ENCODE assay signal across 10 cellular contexts in genomic region chr7:16933296-16934248, GRCh38. TPM values are rescaled to one million over a fixed set of nuclear protein-coding genes. Genes with fewer than 3 reads are reported as not detected.
DNase-seq lines count a peak whose midpoint lies in the region; ATAC-seq lines count a peak whose summit lies in the region.
"Had no signal": no experiment of that assay in that cellular context is flagged by ENCODE, and none has a peak within 500 bp of the region (broad histone marks: within the 10 kb centered on the region; RNA-seq: fewer than 3 reads in every experiment).

No MANE protein-coding gene starts in this region.

- no peaks in the 10 kb centered on the region for H3K27me3 Mint-ChIP-seq in activated naive CD4-positive, alpha-beta T cell treated with anti-CD3 and anti-CD28 coated beads, Interleukin-2, amount 10 ng/mL, durations not matched to agents 7 days and 5 days
- H3K27me3 Mint-ChIP-seq in dendritic cell treated with granulocyte-macrophage colony-stimulating factor and Interleukin-4, amounts not matched to agents 40 ng/mL and 50 ng/mL, for 4 days = no peaks in the 10 kb centered on the region

- peak overlapping the region; percentile 20 for H3K27ac Mint-ChIP-seq in activated naive CD4-positive, alpha-beta T cell treated with anti-CD3 and anti-CD28 coated beads, Interleukin-2, amount 10 ng/mL, durations not matched to agents 7 days and 5 days
- peak overlapping the region; percentile 75 for H3K27ac Mint-ChIP-seq in dendritic cell treated with granulocyte-macrophage colony-stimulating factor and Interleukin-4, amounts not matched to agents 40 ng/mL and 50 ng/mL, for 4 days

- H3K9me3 Mint-ChIP-seq in activated naive CD4-positive, alpha-beta T cell treated with anti-CD3 and anti-CD28 coated beads, Interleukin-2, amount 10 ng/mL, durations not matched to agents 7 days and 5 days = peaks cover 2% of the 10 kb centered on the region
- H3K9me3 Mint-ChIP-seq in dendritic cell treated with granulocyte-macrophage colony-stimulating factor and Interleukin-4, amounts not matched to agents 40 ng/mL and 50 ng/mL, for 4 days = no peaks in the 10 kb centered on the region

- peaks cover 10% of the 10 kb centered on the region for H3K36me3 Mint-ChIP-seq in activated naive CD4-positive, alpha-beta T cell treated with anti-CD3 and anti-CD28 coated beads, Interleukin-2, amount 10 ng/mL, durations not matched to agents 7 days and 5 days
- H3K36me3 Mint-ChIP-seq in dendritic cell treated with granulocyte-macrophage colony-stimulating factor and Interleukin-4, amounts not matched to agents 40 ng/mL and 50 ng/mL, for 4 days (ENCODE audit: low read depth) = no peaks in the 10 kb centered on the region

- DNase-seq in activated naive CD4-positive, alpha-beta T cell treated with anti-CD3 and anti-CD28 coated beads, Interleukin-2, amount 10 ng/mL, durations not matched to agents 7 days and 5 days = peak; percentile 44
- DNase-seq in activated naive CD4-positive, alpha-beta T cell treated with Interleukin-2 at 50 U/mL for 16 hours = no peak
- peak; percentile 96 for DNase-seq in NOMO-1 treated with DMSO at 0.1 percent for 48 hours (lab: John Stamatoyannopoulos, UW; ENCODE audit: unreplicated experiment)
- peak; percentile 30 for DNase-seq in stimulated activated naive CD8-positive, alpha-beta T cell treated with anti-CD3 and anti-CD28 coated beads, Interleukin-15, Interleukin-2, amounts not matched to agents 100 U/mL and 50 U/mL, for 24 hours
- DNase-seq in posterior vena cava (ENCODE audit: low spot score) = no peak
- no peak for DNase-seq in NCI-H128 (lab: John Stamatoyannopoulos, UW; ENCODE audit: unreplicated experiment)
- DNase-seq: colonic mucosa, NCI-H1436 treated with DMSO at 0.1 percent for 48 hours had no signal

- peaks cover 65% of the 10 kb centered on the region for H3K4me1 Mint-ChIP-seq in activated naive CD4-positive, alpha-beta T cell treated with anti-CD3 and anti-CD28 coated beads, Interleukin-2, amount 10 ng/mL, durations not matched to agents 7 days and 5 days
- peaks cover 62% of the 10 kb centered on the region for H3K4me1 Mint-ChIP-seq in dendritic cell treated with granulocyte-macrophage colony-stimulating factor and Interleukin-4, amounts not matched to agents 40 ng/mL and 50 ng/mL, for 4 days (ENCODE audit: low read depth)

- CTCF ChIA-PET in activated naive CD4-positive, alpha-beta T cell treated with anti-CD3 and anti-CD28 coated beads, Interleukin-2, amount 10 ng/mL, durations not matched to agents 7 days and 5 days (lab: Charles Lee) = interaction anchor here (1.0 to 1.2 kb wide), 2 partner anchors 8 to 748 kb away, joined by 3 read pairs; no protein-coding TSS in a partner anchor

- peak overlapping the region; percentile 35 for H3K4me3 Mint-ChIP-seq in activated naive CD4-positive, alpha-beta T cell treated with anti-CD3 and anti-CD28 coated beads, Interleukin-2, amount 10 ng/mL, durations not matched to agents 7 days and 5 days
- H3K4me3 Mint-ChIP-seq in dendritic cell treated with granulocyte-macrophage colony-stimulating factor and Interleukin-4, amounts not matched to agents 40 ng/mL and 50 ng/mL, for 4 days = peak overlapping the region; percentile 22

- intact Hi-C loops in dendritic cell treated with granulocyte-macrophage colony-stimulating factor and Interleukin-4, amounts not matched to agents 40 ng/mL and 50 ng/mL, for 4 days (cut with micrococcal nuclease) = loop anchor here (5.0 kb wide), 1 partner anchor 374 kb away; no protein-coding TSS in a partner anchor
- intact Hi-C loops in posterior vena cava (cut with DNase I) = no loop called here

- ATAC-seq in stimulated activated naive CD8-positive, alpha-beta T cell treated with anti-CD3 and anti-CD28 coated beads, Interleukin-15, Interleukin-2, amounts not matched to agents 100 U/mL and 50 U/mL, for 24 hours = peak; percentile 63
- ATAC-seq in GM18907 (IDR thresholded peaks at IDR 0.05; ENCODE audit: unreplicated experiment) = no peak

RNA-seq across cellular contexts. Expression of gene AGR3, which starts 51.8 kb away (rescaled TPM):
- total RNA-seq in posterior vena cava = not detected

Comparison
In these comparisons a context has a peak if more than half of its experiments do, and no peak if none do; other contexts are left out.
1. DNase-seq: peak in activated naive CD4-positive, alpha-beta T cell treated with anti-CD3 and anti-CD28 coated beads, Interleukin-2, amount 10 ng/mL, durations not matched to agents 7 days and 5 days (single experiment), NOMO-1 treated with DMSO at 0.1 percent for 48 hours (single experiment) and stimulated activated naive CD8-positive, alpha-beta T cell treated with anti-CD3 and anti-CD28 coated beads, Interleukin-15, Interleukin-2, amounts not matched to agents 100 U/mL and 50 U/mL, for 24 hours (single experiment); none in activated naive CD4-positive, alpha-beta T cell treated with Interleukin-2 at 50 U/mL for 16 hours (single experiment), posterior vena cava (single experiment) and NCI-H128 (single experiment).